Comparison of ENCODE assay signal across 20 cellular contexts in the genomic region with DNA sequence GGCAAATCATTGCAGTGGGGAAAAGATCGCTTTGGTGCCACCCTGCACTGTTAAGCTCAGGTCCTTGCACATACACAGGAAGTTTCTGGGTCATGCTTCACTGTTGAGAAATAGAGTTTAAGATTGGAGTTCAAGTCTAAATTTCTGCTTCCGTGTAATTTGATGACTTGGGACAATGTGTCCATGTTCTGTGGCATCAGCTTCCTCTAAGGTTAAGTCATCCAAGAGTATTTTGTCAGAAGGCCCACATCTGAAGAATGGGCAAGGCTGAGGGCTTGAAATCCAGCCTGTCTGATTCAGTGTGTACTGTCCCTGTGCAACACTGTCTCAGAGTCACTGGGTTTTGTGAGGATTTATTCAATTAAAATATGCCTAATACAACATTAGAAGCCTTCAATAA.
DNase-seq lines count a peak whose midpoint lies in the region; ATAC-seq and TF ChIP-seq lines count a peak whose summit lies in the region.
"Had no signal": no experiment of that assay in that cellular context is flagged by ENCODE, and none has a peak within 500 bp of the region (broad histone marks: within the 10 kb centered on the region; RNA-seq: fewer than 3 reads in every experiment).

No MANE protein-coding gene starts in this region.

- peak overlapping the region; percentile 62; the same call in 1 of the 2 replicates for H3K27ac ChIP-seq in C4-2B

- H3K4me1 ChIP-seq in adipocyte (ENCODE audit: control insufficient read depth, insufficient read depth, low read length): peaks cover 11% of the 10 kb centered on the region
- H3K4me1 ChIP-seq in skeletal muscle satellite cell (ENCODE audit: control insufficient read depth, insufficient read depth, low read length): peaks cover 35% of the 10 kb centered on the region
- H3K4me1 ChIP-seq: HAP-1 had no signal

- H3K27me3 ChIP-seq in adipocyte (replicated peaks; ENCODE audit: control insufficient read depth, insufficient read depth, low read length): no peaks in the 10 kb centered on the region
- no peaks in the 10 kb centered on the region for H3K27me3 ChIP-seq in skeletal muscle satellite cell (ENCODE audit: control insufficient read depth, insufficient read depth, low read length)

- POLR2A ChIA-PET in HEK293T (lab: Yijun Ruan, JAX): no interaction called here

- no peaks in the 10 kb centered on the region for H3K4me1 Mint-ChIP-seq in glutamatergic neuron (ENCODE audit: low read depth, unreplicated experiment)

- CTCF ChIA-PET in HEK293T (lab: Yijun Ruan, JAX): no interaction called here

- TF ChIP-seq CTCF in C4-2B (conservative IDR thresholded peaks at IDR 0.05) (no peak), glutamatergic neuron (IDR thresholded peaks at IDR 0.05; ENCODE audit: partially characterized antibody, unreplicated experiment) (no peak)

- DNase-seq in Kasumi-1 (lab: John Stamatoyannopoulos, UW) (peak; percentile 28 to 43), adipocyte (ENCODE audit: low read depth) (peak; percentile 46), glutamatergic neuron (no peak), HEK293T (ENCODE audit: extremely low spot score) (no peak)
- DNase-seq: COR-L47, DMS 273 treated with DMSO at 0.1 percent for 48 hours, DND-41, MV-4-11, NCI-H1417 treated with DMSO at 0.1 percent for 48 hours, NCI-H187 treated with DMSO at 0.1 percent for 48 hours, NCI-H2227 treated with DMSO at 0.1 percent for 48 hours, NCI-H510A treated with DMSO at 0.1 percent for 48 hours, NCI-H82, OCI-M1, SHP77 treated with DMSO at 0.1 percent for 48 hours, SK-N-SH had no signal

- H3K36me3 ChIP-seq in adipocyte (ENCODE audit: control insufficient read depth, insufficient read depth, low read length, severe bottlenecking): no peaks in the 10 kb centered on the region
- H3K36me3 ChIP-seq in skeletal muscle satellite cell (ENCODE audit: insufficient read depth, low read length): no peaks in the 10 kb centered on the region
- H3K36me3 ChIP-seq: HAP-1 had no signal

- peak overlapping the region; percentile 37 for H3K4me2 ChIP-seq in skeletal muscle satellite cell (ENCODE audit: low read length)
- H3K4me2 ChIP-seq: SK-N-SH had no signal

- no peak overlapping the region for H3K27ac Mint-ChIP-seq in glutamatergic neuron (ENCODE audit: unreplicated experiment)

- no peaks in the 10 kb centered on the region for H3K27me3 Mint-ChIP-seq in glutamatergic neuron (ENCODE audit: unreplicated experiment)

- H3K4me3 ChIP-seq in adipocyte (ENCODE audit: low read length) (no peak overlapping the region), skeletal muscle satellite cell (ENCODE audit: low read length) (no peak overlapping the region)
- H3K4me3 ChIP-seq: HAP-1 had no signal

- no peaks in the 10 kb centered on the region for H3K9me3 Mint-ChIP-seq in glutamatergic neuron (ENCODE audit: unreplicated experiment)

- H3K36me3 Mint-ChIP-seq in glutamatergic neuron (ENCODE audit: unreplicated experiment): no peaks in the 10 kb centered on the region

- H3K9ac ChIP-seq in adipocyte (ENCODE audit: low read length) (no peak overlapping the region), skeletal muscle satellite cell (ENCODE audit: low read depth, low read length) (peak overlapping the region; percentile 46)
- H3K9ac ChIP-seq: SK-N-SH had no signal

- no peak overlapping the region for H3K4me3 Mint-ChIP-seq in glutamatergic neuron (ENCODE audit: unreplicated experiment)

- no peaks in the 10 kb centered on the region for H3K9me3 ChIP-seq in adipocyte (ENCODE audit: control insufficient read depth, low read length)
- no peaks in the 10 kb centered on the region for H3K9me3 ChIP-seq in skeletal muscle satellite cell (replicated peaks; ENCODE audit: low read length)
- H3K9me3 ChIP-seq: HAP-1, SK-N-SH had no signal

- no peak for ATAC-seq in GM19455 (IDR thresholded peaks at IDR 0.05; ENCODE audit: unreplicated experiment)

TF ChIP-seq in HEK293T, 16 proteins besides CTCF, POLR2A, EP300 and RAD21:
- TF ChIP-seq TARDBP (IDR thresholded peaks at IDR 0.05): no peak

Comparison
In these comparisons a context has a peak if more than half of its experiments do, and no peak if none do; other contexts are left out.
1. DNase-seq: peak in Kasumi-1 (2 of 2) and adipocyte (single experiment); none in glutamatergic neuron (single experiment) and HEK293T (single experiment).